ENCODE assay signal across 1 cellular context in the genomic region with DNA sequence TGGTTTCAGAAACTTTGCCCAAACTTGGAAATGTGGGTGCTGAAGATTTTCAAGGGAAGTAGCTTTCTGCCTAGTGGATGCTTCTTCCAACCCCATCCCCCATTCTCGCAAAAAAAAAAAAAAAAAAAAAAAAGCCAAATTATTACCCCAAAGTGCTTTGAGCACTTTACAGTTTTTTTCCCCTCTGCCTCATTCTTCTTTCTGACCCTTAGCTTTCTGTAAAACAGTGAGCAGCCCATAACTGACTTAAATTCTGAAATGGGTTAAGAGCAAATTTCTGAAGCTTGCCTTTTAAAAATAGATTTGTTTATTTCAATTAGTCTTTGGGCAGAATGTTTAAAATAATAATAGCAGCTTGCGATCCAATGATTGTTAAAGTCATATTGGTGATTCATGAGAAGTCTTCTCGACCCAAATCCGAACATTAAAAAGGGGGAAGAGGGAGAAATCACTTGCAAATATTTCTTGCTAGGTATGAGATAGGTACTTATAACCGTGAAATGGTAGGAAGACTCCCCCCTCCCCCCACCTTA.
TF ChIP-seq lines count a peak whose summit lies in the region.

No MANE protein-coding gene starts in this region.

TF ChIP-seq in HepG2, 621 proteins besides CTCF, POLR2A, EP300 and RAD21:
- TF ChIP-seq, protein P1, sequence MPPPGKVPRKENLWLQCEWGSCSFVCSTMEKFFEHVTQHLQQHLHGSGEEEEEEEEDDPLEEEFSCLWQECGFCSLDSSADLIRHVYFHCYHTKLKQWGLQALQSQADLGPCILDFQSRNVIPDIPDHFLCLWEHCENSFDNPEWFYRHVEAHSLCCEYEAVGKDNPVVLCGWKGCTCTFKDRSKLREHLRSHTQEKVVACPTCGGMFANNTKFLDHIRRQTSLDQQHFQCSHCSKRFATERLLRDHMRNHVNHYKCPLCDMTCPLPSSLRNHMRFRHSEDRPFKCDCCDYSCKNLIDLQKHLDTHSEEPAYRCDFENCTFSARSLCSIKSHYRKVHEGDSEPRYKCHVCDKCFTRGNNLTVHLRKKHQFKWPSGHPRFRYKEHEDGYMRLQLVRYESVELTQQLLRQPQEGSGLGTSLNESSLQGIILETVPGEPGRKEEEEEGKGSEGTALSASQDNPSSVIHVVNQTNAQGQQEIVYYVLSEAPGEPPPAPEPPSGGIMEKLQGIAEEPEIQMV (CRISPR knock-in tag; IDR thresholded peaks at IDR 0.05; ENCODE audit: low read depth): no peak
- TF ChIP-seq NFE2 (CRISPR knock-in tag; IDR thresholded peaks at IDR 0.05): no peak
- TF ChIP-seq ZNF354B (CRISPR knock-in tag; IDR thresholded peaks at IDR 0.05): peak; percentile 51; the same call in 1 of the 2 replicates
- no peak for TF ChIP-seq SAP130 (CRISPR knock-in tag; IDR thresholded peaks at IDR 0.05; ENCODE audit: low read depth)
- no peak for TF ChIP-seq ZNF496 (CRISPR knock-in tag; IDR thresholded peaks at IDR 0.05; ENCODE audit: insufficient replicate concordance)
- TF ChIP-seq GATAD1 (CRISPR knock-in tag; IDR thresholded peaks at IDR 0.05): no peak
- TF ChIP-seq, protein P2, sequence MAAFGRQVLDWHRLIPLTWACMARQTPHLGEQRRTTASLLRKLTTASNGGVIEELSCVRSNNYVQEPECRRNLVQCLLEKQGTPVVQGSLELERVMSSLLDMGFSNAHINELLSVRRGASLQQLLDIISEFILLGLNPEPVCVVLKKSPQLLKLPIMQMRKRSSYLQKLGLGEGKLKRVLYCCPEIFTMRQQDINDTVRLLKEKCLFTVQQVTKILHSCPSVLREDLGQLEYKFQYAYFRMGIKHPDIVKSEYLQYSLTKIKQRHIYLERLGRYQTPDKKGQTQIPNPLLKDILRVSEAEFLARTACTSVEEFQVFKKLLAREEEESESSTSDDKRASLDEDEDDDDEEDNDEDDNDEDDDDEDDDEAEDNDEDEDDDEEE (CRISPR knock-in tag; IDR thresholded peaks at IDR 0.05): no peak
- no peak for TF ChIP-seq SP4 (CRISPR knock-in tag; IDR thresholded peaks at IDR 0.05)
- no peak for TF ChIP-seq CEBPB (IDR thresholded peaks at IDR 0.05; ENCODE audit: borderline replicate concordance, low read depth, low read length)
- TF ChIP-seq HOXA3 (CRISPR knock-in tag; IDR thresholded peaks at IDR 0.05): no peak
- TF ChIP-seq SIX4 (CRISPR knock-in tag; IDR thresholded peaks at IDR 0.05): no peak
- 0 out of 2 replicates have a peak, but pooled peaks have one; percentile 22 for TF ChIP-seq NAIF1 (CRISPR knock-in tag; IDR thresholded peaks at IDR 0.05; ENCODE audit: borderline replicate concordance)
- no peak for TF ChIP-seq AKNA (CRISPR knock-in tag; IDR thresholded peaks at IDR 0.05; ENCODE audit: borderline replicate concordance)
- no peak for TF ChIP-seq ZFP37 (CRISPR knock-in tag; IDR thresholded peaks at IDR 0.05; ENCODE audit: borderline replicate concordance)
- TF ChIP-seq, protein P3, sequence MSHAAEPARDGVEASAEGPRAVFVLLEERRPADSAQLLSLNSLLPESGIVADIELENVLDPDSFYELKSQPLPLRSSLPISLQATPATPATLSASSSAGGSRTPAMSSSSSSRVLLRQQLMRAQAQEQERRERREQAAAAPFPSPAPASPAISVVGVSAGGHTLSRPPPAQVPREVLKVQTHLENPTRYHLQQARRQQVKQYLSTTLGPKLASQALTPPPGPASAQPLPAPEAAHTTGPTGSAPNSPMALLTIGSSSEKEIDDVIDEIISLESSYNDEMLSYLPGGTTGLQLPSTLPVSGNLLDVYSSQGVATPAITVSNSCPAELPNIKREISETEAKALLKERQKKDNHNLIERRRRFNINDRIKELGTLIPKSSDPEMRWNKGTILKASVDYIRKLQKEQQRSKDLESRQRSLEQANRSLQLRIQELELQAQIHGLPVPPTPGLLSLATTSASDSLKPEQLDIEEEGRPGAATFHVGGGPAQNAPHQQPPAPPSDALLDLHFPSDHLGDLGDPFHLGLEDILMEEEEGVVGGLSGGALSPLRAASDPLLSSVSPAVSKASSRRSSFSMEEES (CRISPR knock-in tag; IDR thresholded peaks at IDR 0.05): no peak
- TF ChIP-seq ZNF503 (CRISPR knock-in tag; IDR thresholded peaks at IDR 0.05): 0 out of 2 replicates have a peak, but pooled peaks have one; percentile 2
- no peak for TF ChIP-seq CCAR2 (optimal IDR thresholded peaks at IDR 0.05; ENCODE audit: low read depth, low read length)
- no peak for TF ChIP-seq GLI4 (CRISPR knock-in tag; IDR thresholded peaks at IDR 0.05; ENCODE audit: borderline replicate concordance)
TF ChIP-seq in HepG2: peak in this region for 3.
